In genomic region chr16:23967775-23968571, GRCh38 we compare ENCODE assay signal across 1 cellular context.
TF ChIP-seq lines count a peak whose summit lies in the region.

No MANE protein-coding gene starts in this region.

TF ChIP-seq in H1, 55 proteins besides CTCF, POLR2A, EP300 and RAD21 (continued from another document):
- TF ChIP-seq CHD7 (IDR thresholded peaks at IDR 0.05; ENCODE audit: insufficient replicate concordance, low read length) = no peak
